8 cellular contexts compared by ENCODE assay signal in the genomic region with DNA sequence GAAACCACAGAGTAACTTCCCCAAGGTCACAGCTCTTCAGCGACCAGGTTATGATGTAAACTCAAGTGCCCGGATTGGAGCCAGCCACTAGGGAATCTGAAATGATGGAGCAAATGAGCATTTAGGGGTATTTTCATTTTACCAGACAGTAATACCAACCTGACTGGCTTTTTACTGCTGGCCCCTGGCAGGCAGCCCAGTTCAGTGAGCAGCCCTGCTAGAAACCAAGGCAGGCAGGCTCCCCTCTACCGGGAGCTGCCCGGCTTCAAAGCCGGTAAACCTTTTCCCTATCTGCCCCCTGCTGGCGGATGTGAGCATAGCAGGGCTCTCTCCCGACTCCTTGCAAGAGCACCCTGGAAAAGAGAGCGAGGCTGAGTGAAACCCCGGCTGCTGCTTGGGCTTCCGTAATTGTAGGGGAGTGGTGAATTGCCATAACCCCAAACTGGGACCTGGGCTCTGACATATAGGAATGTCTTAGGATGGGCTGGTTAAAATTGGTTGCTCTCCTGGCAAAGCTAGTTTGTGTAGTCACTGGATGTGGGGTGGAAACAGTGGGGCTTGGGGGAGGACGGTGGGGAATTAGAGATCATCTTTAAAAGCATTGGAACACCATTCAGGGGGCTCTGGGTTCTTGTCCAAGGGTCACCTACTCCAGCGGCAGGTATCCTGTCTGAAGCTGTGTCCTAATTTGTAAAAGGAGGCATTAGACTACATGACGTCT.
DNase-seq lines count a peak whose midpoint lies in the region; TF ChIP-seq lines count a peak whose summit lies in the region.

No MANE protein-coding gene starts in this region.

- peak; percentile 59 for DNase-seq in activated gamma-delta T cell treated with Interleukin-2 at 50 U/mL for 16 hours
- DNase-seq in activated gamma-delta T cell (lab: John Stamatoyannopoulos, UW): no peak
- DNase-seq in Kasumi-1 (lab: John Stamatoyannopoulos, UW): peak; percentile 73 to 75
- DNase-seq in RPMI8226: peak; percentile 92
- DNase-seq in activated T-helper 1 cell treated with anti-CD3 and anti-CD28 coated beads, Interleukin-2, amount 50 U/mL, for 16 hours (ENCODE audit: low read depth in 1 of 2, low spot score in 1 of 2): peak; percentile 42 to 49
- DNase-seq in foreskin fibroblast: peak; percentile 80 to 93
- peak; percentile 37 to 96 (median 84) for DNase-seq in nucleus accumbens (lab: John Stamatoyannopoulos, UW)
- DNase-seq in superior temporal gyrus (ENCODE audit: extremely low spot score): peak; percentile 98

- TF ChIP-seq CTCF in foreskin fibroblast (IDR thresholded peaks at IDR 0.05; ENCODE audit: low read depth, low read length): peak; percentile 97

- no peak overlapping the region for H3K4me3 ChIP-seq in foreskin fibroblast (ENCODE audit: low read depth in 1 of 2, low read length in 2 of 2)
